In the genomic region with DNA sequence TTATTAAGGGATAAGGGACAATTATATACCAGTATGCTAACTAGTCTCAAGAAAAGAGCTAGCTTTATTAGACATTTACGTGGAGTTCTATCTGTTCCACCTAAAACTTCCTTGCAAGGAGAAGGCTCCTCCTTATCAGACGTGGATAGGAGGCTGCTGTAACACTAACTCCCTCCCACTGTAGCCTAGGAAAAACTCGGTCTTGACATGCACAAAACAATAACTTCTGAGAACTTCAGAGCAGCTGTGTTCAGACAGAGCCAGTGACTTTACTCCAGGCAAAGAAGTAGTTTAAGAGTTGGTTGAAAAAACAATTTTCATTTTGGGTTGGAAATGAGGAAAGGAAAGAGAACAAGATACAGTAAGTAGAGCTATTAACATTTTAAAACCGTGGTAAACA, we compare ENCODE assay signal across 9 cellular contexts. TPM values are rescaled to one million over a fixed set of nuclear protein-coding genes. Genes with fewer than 3 reads are reported as not detected.
A peak's percentile ranks its signal among the peaks of the same experiment; 100 is the strongest.
DNase-seq lines count a peak whose midpoint lies in the region; ATAC-seq, FAIRE-seq and TF ChIP-seq lines count a peak whose summit lies in the region.
"Had no signal": no experiment of that assay in that cellular context is flagged by ENCODE, and none has a peak within 500 bp of the region (broad histone marks: within the 10 kb centered on the region; RNA-seq: fewer than 3 reads in every experiment).

No MANE protein-coding gene starts in this region.

- ATAC-seq in activated naive CD8-positive, alpha-beta T cell treated with anti-CD3 and anti-CD28 coated beads, Interleukin-2, amount 10 ng/mL, durations not matched to agents 7 days and 5 days (ENCODE audit: low read depth), result no peak
- ATAC-seq in HG03469 (IDR thresholded peaks at IDR 0.05; ENCODE audit: unreplicated experiment) (no peak), GM18858 (IDR thresholded peaks at IDR 0.05; ENCODE audit: unreplicated experiment) (no peak)

- 14 to 28% methylated on average over 4 of the region's 4 CpGs for WGBS in testis, 2 donors

- no peak for DNase-seq in T-helper 2 cell treated with Interferon-gamma antibody and Interleukin-4, amounts not matched to agents 5 μg/mL and 100 μg/mL, for 36 hours (ENCODE audit: low spot score)
- DNase-seq in T-helper 2 cell (no peak), keratinocyte (ENCODE audit: low read depth, low spot score) (no peak), testis (peak; percentile 73), GM19239 (ENCODE audit: insufficient read length, low spot score) (no peak)
- no peak for DNase-seq in activated naive CD8-positive, alpha-beta T cell treated with anti-CD3 and anti-CD28 coated beads, Interleukin-2, amount 10 ng/mL, durations not matched to agents 7 days and 5 days

- H3K4me1 Mint-ChIP-seq in T-helper 2 cell treated with Interferon-gamma antibody and Interleukin-4, amounts not matched to agents 5 μg/mL and 100 μg/mL, for 36 hours (ENCODE audit: low read depth), result peaks cover 35% of the 10 kb centered on the region
- peaks cover 23% of the 10 kb centered on the region for H3K4me1 Mint-ChIP-seq in activated naive CD8-positive, alpha-beta T cell treated with anti-CD3 and anti-CD28 coated beads, Interleukin-2, amount 10 ng/mL, durations not matched to agents 7 days and 5 days

- FAIRE-seq in keratinocyte (lab: Jason Lieb, UNC) (peak; percentile 71), GM19239 (lab: Jason Lieb, UNC) (no peak)

- peak overlapping the region; percentile 58 to 94 (median 92) for H3K4me3 ChIP-seq in keratinocyte (ENCODE audit: control insufficient read depth in 2 of 3, extremely low read depth in 1 of 3, insufficient read depth in 2 of 3, low read depth in 1 of 3, low read length in 3 of 3)
- H3K4me3 ChIP-seq in testis, result peak overlapping the region in 1 of 2 donors; percentile 85
- H3K4me3 ChIP-seq: SJSA1 had no signal

- H3K36me3 ChIP-seq in keratinocyte (ENCODE audit: control insufficient read depth in 2 of 2, extremely low read depth in 1 of 2, insufficient read depth in 2 of 2, low read length in 2 of 2) (no peaks in the 10 kb centered on the region), testis (ENCODE audit: low read depth, missing control alignments) (no peaks in the 10 kb centered on the region)
- H3K36me3 ChIP-seq: SJSA1 had no signal

- peak overlapping the region; percentile 24 for H3K27ac Mint-ChIP-seq in T-helper 2 cell treated with Interferon-gamma antibody and Interleukin-4, amounts not matched to agents 5 μg/mL and 100 μg/mL, for 36 hours
- peak overlapping the region; percentile 50 for H3K27ac Mint-ChIP-seq in activated naive CD8-positive, alpha-beta T cell treated with anti-CD3 and anti-CD28 coated beads, Interleukin-2, amount 10 ng/mL, durations not matched to agents 7 days and 5 days

- H3K27me3 ChIP-seq in keratinocyte (ENCODE audit: control insufficient read depth, extremely low read depth, insufficient read depth, low read length) (no peaks in the 10 kb centered on the region), testis (no peaks in the 10 kb centered on the region)
- H3K27me3 ChIP-seq: SJSA1 had no signal

- TF ChIP-seq CTCF in keratinocyte (optimal IDR thresholded peaks at IDR 0.05 in 1 of 3, IDR thresholded peaks at IDR 0.05 in 1 of 3, conservative IDR thresholded peaks at IDR 0.05 in 1 of 3; ENCODE audit: extremely low read depth in 1 of 3, insufficient read depth in 2 of 3, low read length in 3 of 3) (no peak), testis (IDR thresholded peaks at IDR 0.05) (no peak)

- peak overlapping the region; percentile 17 for H2AFZ ChIP-seq in keratinocyte (ENCODE audit: control insufficient read depth, low read length)

- H3K4me3 Mint-ChIP-seq in T-helper 2 cell treated with Interferon-gamma antibody and Interleukin-4, amounts not matched to agents 5 μg/mL and 100 μg/mL, for 36 hours, result peak overlapping the region; percentile 99
- H3K4me3 Mint-ChIP-seq in activated naive CD8-positive, alpha-beta T cell treated with anti-CD3 and anti-CD28 coated beads, Interleukin-2, amount 10 ng/mL, durations not matched to agents 7 days and 5 days, result peak overlapping the region; percentile 96

- POLR2A ChIA-PET in activated naive CD8-positive, alpha-beta T cell treated with anti-CD3 and anti-CD28 coated beads, Interleukin-2, amount 10 ng/mL, durations not matched to agents 7 days and 5 days (lab: Charles Lee), result interaction anchor here (1.7 kb wide), 1 partner anchor 52 kb away, joined by 6 read pairs; a partner anchor contains a TSS

- H3K27ac ChIP-seq in keratinocyte (ENCODE audit: control insufficient read depth, insufficient read depth, low read length) (peak overlapping the region; percentile 97), testis (peak overlapping the region; percentile 96)
- H3K27ac ChIP-seq: SJSA1 had no signal

- intact Hi-C loops in testis (cut with DNase I; ENCODE audit: low total_unique reads), result no loop called here

- peak overlapping the region; percentile 91 for H3K4me2 ChIP-seq in keratinocyte (ENCODE audit: control insufficient read depth, extremely low read depth, insufficient read depth, low read depth, low read length)

- no peak for TF ChIP-seq POLR2A in testis (IDR thresholded peaks at IDR 0.05)

- H3K9ac ChIP-seq in keratinocyte (ENCODE audit: control insufficient read depth, extremely low read depth, insufficient read depth, low read length), result peak overlapping the region; percentile 99

- H3K9me3 ChIP-seq in keratinocyte (ENCODE audit: control insufficient read depth, low read depth, low read length), result no peaks in the 10 kb centered on the region
- no peaks in the 10 kb centered on the region for H3K9me3 ChIP-seq in testis
- H3K9me3 ChIP-seq: SJSA1 had no signal

- H3K36me3 Mint-ChIP-seq in T-helper 2 cell treated with Interferon-gamma antibody and Interleukin-4, amounts not matched to agents 5 μg/mL and 100 μg/mL, for 36 hours (ENCODE audit: low read depth), result peaks cover 6% of the 10 kb centered on the region
- peaks cover 3% of the 10 kb centered on the region for H3K36me3 Mint-ChIP-seq in activated naive CD8-positive, alpha-beta T cell treated with anti-CD3 and anti-CD28 coated beads, Interleukin-2, amount 10 ng/mL, durations not matched to agents 7 days and 5 days

- no peaks in the 10 kb centered on the region for H3K27me3 Mint-ChIP-seq in T-helper 2 cell treated with Interferon-gamma antibody and Interleukin-4, amounts not matched to agents 5 μg/mL and 100 μg/mL, for 36 hours (ENCODE audit: low read depth)
- no peaks in the 10 kb centered on the region for H3K27me3 Mint-ChIP-seq in activated naive CD8-positive, alpha-beta T cell treated with anti-CD3 and anti-CD28 coated beads, Interleukin-2, amount 10 ng/mL, durations not matched to agents 7 days and 5 days

- no peaks in the 10 kb centered on the region for H3K9me3 Mint-ChIP-seq in T-helper 2 cell treated with Interferon-gamma antibody and Interleukin-4, amounts not matched to agents 5 μg/mL and 100 μg/mL, for 36 hours
- H3K9me3 Mint-ChIP-seq in activated naive CD8-positive, alpha-beta T cell treated with anti-CD3 and anti-CD28 coated beads, Interleukin-2, amount 10 ng/mL, durations not matched to agents 7 days and 5 days, result no peaks in the 10 kb centered on the region

- H3K79me2 ChIP-seq in keratinocyte (ENCODE audit: control insufficient read depth, insufficient read depth, low read length), result peaks cover 68% of the 10 kb centered on the region

- H3K4me1 ChIP-seq in keratinocyte (ENCODE audit: control insufficient read depth, extremely low read depth, insufficient read depth, low read length), result peaks cover 26% of the 10 kb centered on the region
- H3K4me1 ChIP-seq in testis, result peaks cover 24% of the 10 kb centered on the region

- H4K20me1 ChIP-seq in keratinocyte (ENCODE audit: control insufficient read depth, extremely low read depth, insufficient read depth, low read length), result no peaks in the 10 kb centered on the region

- H3K9me1 ChIP-seq in keratinocyte (ENCODE audit: control insufficient read depth, extremely low read depth, insufficient read depth, low read length), result no peaks in the 10 kb centered on the region

- dilution Hi-C loops in keratinocyte (cut with MboI; ENCODE audit: extremely low pct_ligation_motif_present, low sequenced_read_pairs), result no loop called here

RNA-seq across cellular contexts. Expression of a gene that starts 2.7 kb away (rescaled TPM):
- total RNA-seq in activated naive CD8-positive, alpha-beta T cell treated with anti-CD3 and anti-CD28 coated beads, Interleukin-2, amount 10 ng/mL, durations not matched to agents 7 days and 5 days, result 10 to 100 TPM; 30.2 to 33.5 TPM
- 12.9 to 18.0 TPM (median 16.3 TPM) in 3 replicates for polyA plus RNA-seq in keratinocyte
- polyA plus RNA-seq in keratinocyte (2011; ENCODE audit: low read depth), result 12.9 TPM
- polyA plus RNA-seq in keratinocyte (2011; cell fraction: cytosol; rRNA removed), result 12.4 and 19.6 TPM in 2 replicates
- polyA plus RNA-seq in keratinocyte (2011; cell fraction: nucleus; rRNA removed), result 32.8 and 33.5 TPM in 2 replicates
- polyA plus RNA-seq in keratinocyte (2012; ENCODE audit: low replicate concordance), result 10.3 and 14.5 TPM in 2 replicates
- polyA minus RNA-seq in keratinocyte, result 19.0 to 43.0 TPM (median 28.8 TPM) in 3 replicates
- 23.6 TPM for polyA minus RNA-seq in keratinocyte (2011; cell fraction: cytosol; rRNA and poly(A)+ RNA removed)
- 14.2 and 31.1 TPM in 2 replicates for polyA minus RNA-seq in keratinocyte (2011; cell fraction: nucleus; rRNA and poly(A)+ RNA removed)
- 10 to 100 TPM; 55.1 to 59.8 TPM for total RNA-seq in testis
- polyA plus RNA-seq in testis (ENCODE audit: insufficient read depth, low read depth, low replicate concordance), result 31.6 TPM

RNA-seq across cellular contexts. Expression of a gene that starts 52.4 kb away (rescaled TPM):
- 100 to 1,000 TPM; 226 to 241 TPM for total RNA-seq in activated naive CD8-positive, alpha-beta T cell treated with anti-CD3 and anti-CD28 coated beads, Interleukin-2, amount 10 ng/mL, durations not matched to agents 7 days and 5 days
- 138 to 236 TPM (median 205 TPM) in 3 replicates for polyA plus RNA-seq in keratinocyte
- polyA plus RNA-seq in keratinocyte (2011; ENCODE audit: low read depth), result 13.2 TPM
- polyA plus RNA-seq in keratinocyte (2011; cell fraction: cytosol; rRNA removed), result 194 and 211 TPM in 2 replicates
- polyA plus RNA-seq in keratinocyte (2011; cell fraction: nucleus; rRNA removed), result 77.1 and 77.5 TPM in 2 replicates
- polyA plus RNA-seq in keratinocyte (2012; ENCODE audit: low replicate concordance), result 255 and 338 TPM in 2 replicates
- 333 to 630 TPM (median 388 TPM) in 3 replicates for polyA minus RNA-seq in keratinocyte
- 188 TPM for polyA minus RNA-seq in keratinocyte (2011; cell fraction: cytosol; rRNA and poly(A)+ RNA removed)
- polyA minus RNA-seq in keratinocyte (2011; cell fraction: nucleus; rRNA and poly(A)+ RNA removed), result 57.5 and 60.0 TPM in 2 replicates
- 100 to 1,000 TPM; 201 to 304 TPM for total RNA-seq in testis
- polyA plus RNA-seq in testis (ENCODE audit: insufficient read depth, low read depth, low replicate concordance), result 316 TPM
